Comparison of ENCODE assay signal across 23 cellular contexts in genomic region chr12:27104546-27104945, GRCh38. TPM values are rescaled to one million over a fixed set of nuclear protein-coding genes. Genes with fewer than 3 reads are reported as not detected.
"Had no signal": no experiment of that assay in that cellular context is flagged by ENCODE, and none has a peak within 500 bp of the region (broad histone marks: within the 10 kb centered on the region; RNA-seq: fewer than 3 reads in every experiment).

No MANE protein-coding gene starts in this region.

- DNase-seq: activated CD4-positive, alpha-beta T cell treated with anti-CD3 and anti-CD28 coated beads, Interleukin-2, amount 50 U/mL, for 48 hours; activated naive CD4-positive, alpha-beta T cell treated with anti-CD3 and anti-CD28 coated beads for 36 hours; activated naive CD8-positive, alpha-beta T cell treated with anti-CD3 and anti-CD28 coated beads, Interleukin-2, amount 50 U/mL, for 24 hours; activated T-cell treated with anti-CD3 and anti-CD28 coated beads, Interleukin-2, amount 50 U/mL, for 24 hours; effector memory CD8-positive, alpha-beta T cell; esophagus squamous epithelium; mucosa of descending colon; naive B cell; stimulated activated CD4-positive, alpha-beta T cell treated with anti-CD3 and anti-CD28 coated beads, Interleukin-2, amount 100 ng/mL, for 48 hours; stimulated activated naive CD8-positive, alpha-beta T cell treated with anti-CD3 and anti-CD28 coated beads, Interleukin-15, amount 100 ng/mL, for 72 hours; transverse colon had no signal

- H2AFZ ChIP-seq: hepatocyte had no signal

- H3K79me2 ChIP-seq: hepatocyte had no signal

- ATAC-seq: activated naive CD8-positive, alpha-beta T cell treated with anti-CD3 and anti-CD28 coated beads, Interleukin-2, amount 50 U/mL, for 24 hours; effector memory CD8-positive, alpha-beta T cell; left lobe of liver; mucosa of descending colon; stimulated activated naive CD8-positive, alpha-beta T cell treated with anti-CD3 and anti-CD28 coated beads, Interleukin-15, amount 100 ng/mL, for 72 hours had no signal

- H3K9me3 ChIP-seq: ascending aorta, esophagus squamous epithelium, mucosa of descending colon, right atrium auricular region, suprapubic skin, transverse colon had no signal

- H3K4me3 ChIP-seq: ascending aorta, esophagus squamous epithelium, hepatocyte, mucosa of descending colon, right atrium auricular region, suprapubic skin, transverse colon had no signal

- H3K27ac ChIP-seq: ascending aorta, esophagus squamous epithelium, hepatocyte, right atrium auricular region, suprapubic skin, transverse colon had no signal

- H3K36me3 ChIP-seq: ascending aorta, esophagus squamous epithelium, right atrium auricular region, suprapubic skin, transverse colon had no signal

- H3K4me2 ChIP-seq: hepatocyte had no signal

- H3K27me3 ChIP-seq: ascending aorta, esophagus squamous epithelium, hepatocyte, right atrium auricular region, suprapubic skin, transverse colon had no signal

- H3K4me1 ChIP-seq: right atrium auricular region, suprapubic skin, transverse colon had no signal

RNA-seq across cellular contexts. Expression of gene C12orf71, which starts 22.2 kb away (rescaled TPM):
- total RNA-seq: activated naive CD4-positive, alpha-beta T cell treated with anti-CD3 and anti-CD28 coated beads for 36 hours; activated T-helper 2 cell treated with anti-CD3 and anti-CD28 coated beads, Interferon-gamma antibody, Interleukin-2, Interleukin-4, amounts not matched to agents 10 μg/mL and 5 μg/mL and 100 μg/mL, durations not matched to agents 14 hours and 24 hours and 36 hours; ascending aorta; cardiac septum; dermis microvascular lymphatic vessel endothelial cell; esophagus squamous epithelium; hepatocyte; left lobe of liver; mucosa of descending colon; neural crest cell; osteoblast; progenitor cell of endocrine pancreas; right atrium auricular region; skeletal muscle tissue; suprapubic skin; transverse colon had no signal
- polyA plus RNA-seq: hepatocyte had no signal
